ENCODE assay signal across 1 cellular context in genomic region chr2:183215917-183216316, GRCh38.
TF ChIP-seq lines count a peak whose summit lies in the region.

No MANE protein-coding gene starts in this region.

TF ChIP-seq in K562, 482 proteins besides CTCF, POLR2A, EP300 and RAD21 (continued from another document):
- TF ChIP-seq ETS1 (conservative IDR thresholded peaks at IDR 0.05; ENCODE audit: control insufficient read depth, low read depth, low read length): no peak
- no peak for TF ChIP-seq ZNF384 (IDR thresholded peaks at IDR 0.05; ENCODE audit: low read depth, low read length)
- TF ChIP-seq ZNF507 (tag; conservative IDR thresholded peaks at IDR 0.05): no peak
- peak; percentile 85 for TF ChIP-seq SOX6 (IDR thresholded peaks at IDR 0.05)
- no peak for TF ChIP-seq HNRNPLL (IDR thresholded peaks at IDR 0.05; ENCODE audit: low read depth, low read length, poor library complexity, severe bottlenecking)
- TF ChIP-seq IFI16 (CRISPR knock-in tag; IDR thresholded peaks at IDR 0.05): no peak
- TF ChIP-seq JUN (IDR thresholded peaks at IDR 0.05; ENCODE audit: borderline replicate concordance, low read depth, low read length): no peak
- no peak for TF ChIP-seq JUN (CRISPR knock-in tag; IDR thresholded peaks at IDR 0.05; ENCODE audit: borderline replicate concordance)
- TF ChIP-seq ZNF134 (CRISPR knock-in tag; conservative IDR thresholded peaks at IDR 0.05): no peak
- TF ChIP-seq ATF7 (IDR thresholded peaks at IDR 0.05): no peak
- no peak for TF ChIP-seq ZBTB12 (CRISPR knock-in tag; IDR thresholded peaks at IDR 0.05)
- no peak for TF ChIP-seq U2AF2 (optimal IDR thresholded peaks at IDR 0.05; ENCODE audit: low read depth, low read length)
- TF ChIP-seq GABPA (tag; conservative IDR thresholded peaks at IDR 0.05; ENCODE audit: low read depth): peak; percentile 76
- TF ChIP-seq ARHGAP35 (IDR thresholded peaks at IDR 0.05; ENCODE audit: partially characterized antibody): no peak
- TF ChIP-seq EP400 (IDR thresholded peaks at IDR 0.05): peak; percentile 12; the same call in 1 of the 2 replicates
- TF ChIP-seq ETV5 (CRISPR knock-in tag; IDR thresholded peaks at IDR 0.05; ENCODE audit: low read depth): no peak
- TF ChIP-seq XRCC3 (IDR thresholded peaks at IDR 0.05): no peak
- no peak for TF ChIP-seq PHF21A (IDR thresholded peaks at IDR 0.05; ENCODE audit: borderline replicate concordance, low read depth)
- TF ChIP-seq KAT8 (IDR thresholded peaks at IDR 0.05; ENCODE audit: low read depth): no peak
- TF ChIP-seq ZNF444 (CRISPR knock-in tag; IDR thresholded peaks at IDR 0.05): no peak
- no peak for TF ChIP-seq CBFA2T2 (conservative IDR thresholded peaks at IDR 0.05)
- no peak for TF ChIP-seq PPARD (CRISPR knock-in tag; IDR thresholded peaks at IDR 0.05)
- no peak for TF ChIP-seq ZC3H8 (IDR thresholded peaks at IDR 0.05)
- no peak for TF ChIP-seq CHD1 (IDR thresholded peaks at IDR 0.05; ENCODE audit: low read length)
- no peak for TF ChIP-seq CUX1 (CRISPR knock-in tag; IDR thresholded peaks at IDR 0.05)
- TF ChIP-seq STAT6 (CRISPR knock-in tag; IDR thresholded peaks at IDR 0.05): no peak
- TF ChIP-seq ZNF280B (CRISPR knock-in tag; IDR thresholded peaks at IDR 0.05): no peak
- no peak for TF ChIP-seq SNRNP70 (optimal IDR thresholded peaks at IDR 0.05; ENCODE audit: low read depth, low read length)
- TF ChIP-seq SPI1 (IDR thresholded peaks at IDR 0.05; ENCODE audit: borderline replicate concordance, low read depth, low read length): no peak
- no peak for TF ChIP-seq ZZZ3 (IDR thresholded peaks at IDR 0.05)
- no peak for TF ChIP-seq ZNF695 (CRISPR knock-in tag; IDR thresholded peaks at IDR 0.05)
- peak; percentile 50 for TF ChIP-seq ATF3 (IDR thresholded peaks at IDR 0.05)
- no peak for TF ChIP-seq ATF3 (CRISPR knock-in tag; conservative IDR thresholded peaks at IDR 0.05)
- TF ChIP-seq USF1 (CRISPR knock-in tag; IDR thresholded peaks at IDR 0.05): no peak
- TF ChIP-seq GTF2F1 (IDR thresholded peaks at IDR 0.05; ENCODE audit: low read depth, low read length): no peak
- no peak for TF ChIP-seq UBTF (IDR thresholded peaks at IDR 0.05; ENCODE audit: borderline replicate concordance in 1 of 2, low read depth in 2 of 2, low read length in 2 of 2)
- no peak for TF ChIP-seq NR2F6 (CRISPR knock-in tag; IDR thresholded peaks at IDR 0.05)
- TF ChIP-seq E2F5 (CRISPR knock-in tag; IDR thresholded peaks at IDR 0.05): no peak
- no peak for TF ChIP-seq FOXA3 (CRISPR knock-in tag; conservative IDR thresholded peaks at IDR 0.05 in 1 of 2, IDR thresholded peaks at IDR 0.05 in 1 of 2)
- no peak for TF ChIP-seq ARID1B (IDR thresholded peaks at IDR 0.05)
